In genomic region chr19:18557474-18558201, GRCh38 we compare ENCODE assay signal across 8 cellular contexts. TPM values are rescaled to one million over a fixed set of nuclear protein-coding genes. Genes with fewer than 3 reads are reported as not detected.
DNase-seq lines count a peak whose midpoint lies in the region; ATAC-seq and TF ChIP-seq lines count a peak whose summit lies in the region.

A gene with protein sequence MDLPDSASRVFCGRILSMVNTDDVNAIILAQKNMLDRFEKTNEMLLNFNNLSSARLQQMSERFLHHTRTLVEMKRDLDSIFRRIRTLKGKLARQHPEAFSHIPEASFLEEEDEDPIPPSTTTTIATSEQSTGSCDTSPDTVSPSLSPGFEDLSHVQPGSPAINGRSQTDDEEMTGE (plus strand): TSS chr19:18557870. CDS start chr19:18562057, 4,187 bp downstream.

- peaks cover 9 to 12% of the 10 kb centered on the region in 2 donors for H3K36me3 Mint-ChIP-seq in activated naive CD4-positive, alpha-beta T cell treated with anti-CD3 and anti-CD28 coated beads, Interleukin-2, amount 50 U/mL, for 72 hours

- H3K27me3 ChIP-seq in GM06990 (replicated peaks; ENCODE audit: control insufficient read depth, insufficient read depth, low read length): no peaks in the 10 kb centered on the region
- no peaks in the 10 kb centered on the region for H3K27me3 ChIP-seq in testis

- H3K4me1 ChIP-seq in testis: peaks cover 13% of the 10 kb centered on the region

- TF ChIP-seq POLR2A in testis (IDR thresholded peaks at IDR 0.05): no peak

- TF ChIP-seq CTCF in GM06990 (IDR thresholded peaks at IDR 0.05; ENCODE audit: insufficient read depth, low read length, poor library complexity, severe bottlenecking) (no peak), omental fat pad (IDR thresholded peaks at IDR 0.05) (no peak), testis (IDR thresholded peaks at IDR 0.05) (no peak)

- H3K36me3 ChIP-seq in GM06990 (ENCODE audit: control insufficient read depth, insufficient read depth, low read length) (peaks cover 8% of the 10 kb centered on the region; the same call in 1 of the 2 replicates), testis (ENCODE audit: low read depth, missing control alignments) (no peaks in the 10 kb centered on the region)

- peak; percentile 99 for DNase-seq in GM06990 (ENCODE audit: extremely low read depth, insufficient read length)
- peak; percentile 95 for DNase-seq in NCI-H1092 treated with DMSO at 0.1 percent for 48 hours (lab: John Stamatoyannopoulos, UW)
- peak; percentile 99 for DNase-seq in SKM-1 (lab: John Stamatoyannopoulos, UW; ENCODE audit: unreplicated experiment)
- DNase-seq in activated naive CD4-positive, alpha-beta T cell treated with anti-CD3 and anti-CD28 coated beads, Interleukin-2, amount 50 U/mL, for 72 hours (ENCODE audit: low spot score in 2 of 2): peak; percentile 95 to 99
- peak; percentile 98 for DNase-seq in glomerular visceral epithelial cell (ENCODE audit: extremely low spot score)
- DNase-seq in omental fat pad (ENCODE audit: low spot score): peak; percentile 91
- peak; percentile 99 for DNase-seq in testis

- intact Hi-C loops in testis (cut with DNase I; ENCODE audit: low total_unique reads): no loop called here

- H3K9me3 Mint-ChIP-seq in activated naive CD4-positive, alpha-beta T cell treated with anti-CD3 and anti-CD28 coated beads, Interleukin-2, amount 50 U/mL, for 72 hours: no peaks in the 10 kb centered on the region

- WGBS in testis, 2 donors: 0 to 1% methylated on average over 18 to 56 of the region's 57 CpGs

- H3K4me3 ChIP-seq in GM06990 (replicated peaks; ENCODE audit: low read depth, low read length) (peak within 1 kb of the TSS; percentile 99), testis (peak within 1 kb of the TSS; percentile 79 to 94)

- no peaks in the 10 kb centered on the region for H3K9me3 ChIP-seq in testis

- H3K27ac ChIP-seq in testis: peak within 1 kb of the TSS; percentile 93 to 94

- peak within 1 kb of the TSS; percentile 93 to 96 for H3K27ac Mint-ChIP-seq in activated naive CD4-positive, alpha-beta T cell treated with anti-CD3 and anti-CD28 coated beads, Interleukin-2, amount 50 U/mL, for 72 hours

- ATAC-seq in HG02588 (IDR thresholded peaks at IDR 0.05; ENCODE audit: unreplicated experiment): peak; percentile 87
- peak; percentile 98 to 100 for ATAC-seq in activated naive CD4-positive, alpha-beta T cell treated with anti-CD3 and anti-CD28 coated beads, Interleukin-2, amount 50 U/mL, for 72 hours
- peak; percentile 95 for ATAC-seq in omental fat pad (ENCODE audit: low FRiP score)

RNA-seq across cellular contexts. Expression of the gene that starts here (rescaled TPM):
- total RNA-seq in activated naive CD4-positive, alpha-beta T cell treated with anti-CD3 and anti-CD28 coated beads, Interleukin-2, amount 50 U/mL, for 72 hours: 100 to 1,000 TPM in 1 of 2 donors, 10 to 100 TPM in 1; 75.8 to 122 TPM
- 100 to 1,000 TPM in 3 of 4 donors, 10 to 100 TPM in 1; 96.9 to 140 (median 102) TPM for total RNA-seq in omental fat pad
- 100 to 1,000 TPM; 124 to 133 TPM for total RNA-seq in testis
- polyA plus RNA-seq in testis (ENCODE audit: insufficient read depth, low read depth, low replicate concordance): 163 TPM

Comparison
In these comparisons a context has a peak if more than half of its experiments do, and no peak if none do; other contexts are left out.
1. Peak in every context shown above with its lines: DNase-seq, ATAC-seq, H3K4me3 ChIP-seq and H3K27ac ChIP-seq.